In the genomic region with DNA sequence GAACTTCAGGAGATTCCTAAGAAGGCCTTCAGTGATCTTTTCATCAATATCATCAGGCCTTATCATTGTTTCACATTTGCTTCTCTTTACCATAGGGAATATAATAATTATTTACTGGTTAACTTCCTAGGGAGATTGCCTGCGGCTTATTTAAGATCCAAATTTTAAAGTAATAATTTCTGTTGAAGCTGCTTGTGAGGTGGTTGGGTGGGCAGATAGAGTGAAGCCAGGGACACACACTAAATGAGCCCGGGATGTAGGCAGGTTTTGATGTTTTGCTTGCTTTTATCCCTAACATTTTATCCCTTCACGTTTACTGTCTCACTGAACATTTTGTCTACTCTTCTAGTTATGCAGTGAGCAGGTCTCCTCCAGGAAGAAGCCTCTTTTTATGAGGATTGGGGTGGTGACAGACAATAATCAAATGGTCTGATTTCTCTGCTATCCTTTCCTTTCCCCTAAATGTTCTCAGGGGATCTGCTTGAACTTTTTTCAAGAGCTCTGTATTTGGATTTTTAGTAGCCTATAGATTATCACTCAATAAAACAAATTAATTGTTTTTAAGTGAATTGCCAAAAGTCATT, we compare ENCODE assay signal across 10 cellular contexts.
A peak's percentile ranks its signal among the peaks of the same experiment; 100 is the strongest.
DNase-seq lines count a peak whose midpoint lies in the region; ATAC-seq, FAIRE-seq and TF ChIP-seq lines count a peak whose summit lies in the region.
"Had no signal": no experiment of that assay in that cellular context is flagged by ENCODE, and none has a peak within 500 bp of the region (broad histone marks: within the 10 kb centered on the region; RNA-seq: fewer than 3 reads in every experiment).

No MANE protein-coding gene starts in this region.

- H3K27ac ChIP-seq in suprapubic skin, result peak overlapping the region; percentile 96

- no peak for ATAC-seq in activated T-cell treated with anti-CD3 and anti-CD28 coated beads, Interleukin-2, amount 50 U/mL, for 72 hours (replicated peaks in 1 of 2)
- no peak for ATAC-seq in GM21576 (IDR thresholded peaks at IDR 0.05; ENCODE audit: unreplicated experiment)

- peaks cover 12 to 13% of the 10 kb centered on the region in 2 donors for H3K36me3 Mint-ChIP-seq in activated T-cell treated with anti-CD3 and anti-CD28 coated beads, Interleukin-2, amount 50 U/mL, for 72 hours (ENCODE audit: insufficient read depth in 2 of 2)
- peaks cover 56% of the 10 kb centered on the region for H3K36me3 Mint-ChIP-seq in activated CD4-positive, alpha-beta memory T cell treated with anti-CD3 and anti-CD28 coated beads, Interleukin-2, amount 10 ng/mL, durations not matched to agents 7 days and 5 days (ENCODE audit: low read depth)

- H3K4me3 Mint-ChIP-seq in activated T-cell treated with anti-CD3 and anti-CD28 coated beads, Interleukin-2, amount 50 U/mL, for 72 hours, result peak overlapping the region; percentile 100
- H3K4me3 Mint-ChIP-seq in activated CD4-positive, alpha-beta memory T cell treated with anti-CD3 and anti-CD28 coated beads, Interleukin-2, amount 10 ng/mL, durations not matched to agents 7 days and 5 days, result peak overlapping the region; percentile 63

- TF ChIP-seq EP300 in suprapubic skin (IDR thresholded peaks at IDR 0.05), result no peak

- no peak for FAIRE-seq in GM12891 (lab: Jason Lieb, UNC)

- TF ChIP-seq POLR2A in suprapubic skin (IDR thresholded peaks at IDR 0.05) (no peak), GM12891 (IDR thresholded peaks at IDR 0.05; ENCODE audit: low read depth, low read length) (no peak; the same call in 1 of the 2 replicates)

- peaks cover 57% of the 10 kb centered on the region for H3K4me1 Mint-ChIP-seq in activated T-cell treated with anti-CD3 and anti-CD28 coated beads, Interleukin-2, amount 50 U/mL, for 72 hours (ENCODE audit: low read depth)
- peaks cover 60% of the 10 kb centered on the region for H3K4me1 Mint-ChIP-seq in activated CD4-positive, alpha-beta memory T cell treated with anti-CD3 and anti-CD28 coated beads, Interleukin-2, amount 10 ng/mL, durations not matched to agents 7 days and 5 days

- H3K9me3 ChIP-seq in suprapubic skin, result no peaks in the 10 kb centered on the region

- no peaks in the 10 kb centered on the region for H3K9me3 Mint-ChIP-seq in activated T-cell treated with anti-CD3 and anti-CD28 coated beads, Interleukin-2, amount 50 U/mL, for 72 hours
- H3K9me3 Mint-ChIP-seq in activated CD4-positive, alpha-beta memory T cell treated with anti-CD3 and anti-CD28 coated beads, Interleukin-2, amount 10 ng/mL, durations not matched to agents 7 days and 5 days, result no peaks in the 10 kb centered on the region

- H3K27ac Mint-ChIP-seq in activated T-cell treated with anti-CD3 and anti-CD28 coated beads, Interleukin-2, amount 50 U/mL, for 72 hours, result peak overlapping the region; percentile 89
- H3K27ac Mint-ChIP-seq in activated CD4-positive, alpha-beta memory T cell treated with anti-CD3 and anti-CD28 coated beads, Interleukin-2, amount 10 ng/mL, durations not matched to agents 7 days and 5 days, result peak overlapping the region; percentile 44

- TF ChIP-seq CTCF in fibroblast of villous mesenchyme (IDR thresholded peaks at IDR 0.05; ENCODE audit: insufficient read depth, low read depth, low read length) (no peak), suprapubic skin (IDR thresholded peaks at IDR 0.05) (no peak)

- H3K36me3 ChIP-seq in suprapubic skin, result peaks cover 5% of the 10 kb centered on the region

- CTCF ChIA-PET in activated CD4-positive, alpha-beta memory T cell treated with anti-CD3 and anti-CD28 coated beads, Interleukin-2, amount 10 ng/mL, durations not matched to agents 7 days and 5 days (lab: Charles Lee), result interaction anchor here (1.0 to 8.7 kb wide), 3 partner anchors 67 to 163 kb away, joined by 3 to 161 read pairs (median 13); a partner anchor contains a TSS

- peaks cover 38% of the 10 kb centered on the region for H3K4me1 ChIP-seq in suprapubic skin

- H3K27me3 ChIP-seq in suprapubic skin, result peaks cover 15% of the 10 kb centered on the region

- 61% methylated on average over 3 of the region's 3 CpGs for WGBS in suprapubic skin

- H3K4me3 ChIP-seq in fibroblast of villous mesenchyme (ENCODE audit: low read depth, low read length) (peak overlapping the region; percentile 84), suprapubic skin (peak overlapping the region; percentile 84)

- POLR2A ChIA-PET in activated CD4-positive, alpha-beta memory T cell treated with anti-CD3 and anti-CD28 coated beads, Interleukin-2, amount 10 ng/mL, durations not matched to agents 7 days and 5 days (lab: Charles Lee), result interaction anchor here (1.2 to 16.0 kb wide), 5 partner anchors 19 to 161 kb away, joined by 3 to 623 read pairs (median 49); a partner anchor contains a TSS

- no peaks in the 10 kb centered on the region for H3K27me3 Mint-ChIP-seq in activated T-cell treated with anti-CD3 and anti-CD28 coated beads, Interleukin-2, amount 50 U/mL, for 72 hours (ENCODE audit: low read depth)
- H3K27me3 Mint-ChIP-seq in activated CD4-positive, alpha-beta memory T cell treated with anti-CD3 and anti-CD28 coated beads, Interleukin-2, amount 10 ng/mL, durations not matched to agents 7 days and 5 days, result no peaks in the 10 kb centered on the region

- DNase-seq in activated T-cell treated with anti-CD3 and anti-CD28 coated beads, Interleukin-2, amount 50 U/mL, for 72 hours, result no peak
- no peak for DNase-seq in activated T-cell treated with anti-CD3 and anti-CD28 coated beads, Interleukin-2, amount 50 U/mL, for 48 hours
- no peak for DNase-seq in activated CD4-positive, alpha-beta memory T cell treated with anti-CD3 and anti-CD28 coated beads, Interleukin-2, amount 10 ng/mL, durations not matched to agents 7 days and 5 days
- DNase-seq in fibroblast of villous mesenchyme (ENCODE audit: low read depth), result peak; percentile 53
- no peak for DNase-seq in suprapubic skin (ENCODE audit: low spot score in 2 of 2)
- DNase-seq in GM12891 (ENCODE audit: insufficient read length, low spot score), result no peak
- no peak for DNase-seq in SIG-M5 treated with dmso at 0.1 percent for 504 hours (lab: John Stamatoyannopoulos, UW; ENCODE audit: unreplicated experiment)
- DNase-seq: amygdala, Right ventricle myocardium superior had no signal

TF ChIP-seq in GM12891, 5 proteins besides CTCF, POLR2A, EP300 and RAD21:
- TF ChIP-seq POU2F2 (IDR thresholded peaks at IDR 0.05; ENCODE audit: low read depth, low read length), result no peak
- no peak for TF ChIP-seq POLR2AphosphoS5 (IDR thresholded peaks at IDR 0.05; ENCODE audit: low read depth, low read length)
- no peak for TF ChIP-seq SPI1 (IDR thresholded peaks at IDR 0.05; ENCODE audit: low read depth, low read length)
- no peak for TF ChIP-seq TAF1 (IDR thresholded peaks at IDR 0.05; ENCODE audit: low read depth, low read length)
- no peak for TF ChIP-seq PAX5 (IDR thresholded peaks at IDR 0.05; ENCODE audit: insufficient read depth, low read length, severe bottlenecking)
TF ChIP-seq in GM12891: peak in this region for 0.
